12 cellular contexts compared by ENCODE assay signal in the genomic region with DNA sequence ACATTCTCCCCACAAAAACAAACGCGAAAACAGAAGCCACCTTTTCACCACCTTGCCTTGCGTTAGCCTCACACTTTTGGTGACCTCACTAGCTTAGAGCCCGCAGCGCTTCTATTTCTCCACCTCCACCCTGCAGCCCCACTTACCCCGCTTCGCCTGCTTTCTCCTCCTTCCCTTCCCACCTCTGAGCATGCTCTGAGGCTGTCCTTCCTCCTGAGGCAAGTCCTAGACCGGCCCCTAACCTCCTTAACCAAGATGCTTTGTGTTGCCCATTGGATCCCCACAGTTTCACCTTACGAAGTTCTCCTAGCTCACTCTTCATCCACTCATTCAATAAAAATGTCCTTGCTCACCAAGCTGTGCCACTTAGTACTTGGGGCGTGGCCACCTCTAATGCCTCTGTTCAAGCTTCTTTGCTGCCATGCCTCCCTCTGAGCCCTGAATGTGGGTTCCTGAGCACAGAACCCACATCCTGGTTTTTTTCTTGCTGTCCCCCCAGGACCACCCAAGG. TPM values are rescaled to one million over a fixed set of nuclear protein-coding genes. Genes with fewer than 3 reads are reported as not detected.
DNase-seq lines count a peak whose midpoint lies in the region; ATAC-seq, FAIRE-seq and TF ChIP-seq lines count a peak whose summit lies in the region.
"Had no signal": no experiment of that assay in that cellular context is flagged by ENCODE, and none has a peak within 500 bp of the region (broad histone marks: within the 10 kb centered on the region; RNA-seq: fewer than 3 reads in every experiment).

No MANE protein-coding gene starts in this region.

- no peak for ATAC-seq in GM19324 (IDR thresholded peaks at IDR 0.05; ENCODE audit: low FRiP score, unreplicated experiment)

- DNase-seq in GM12865 (ENCODE audit: low read depth): no peak
- DNase-seq in NCI-H82 (lab: John Stamatoyannopoulos, UW): peak; percentile 85
- DNase-seq in bronchial epithelial cell (ENCODE audit: low read depth): peak; percentile 16
- no peak for DNase-seq in effector CD8-positive, alpha-beta T cell (lab: John Stamatoyannopoulos, UW)
- no peak for DNase-seq in kidney glomerular epithelial cell (lab: John Stamatoyannopoulos, UW)
- DNase-seq: DMS79 treated with DMSO at 0.1 percent for 48 hours, hippocampal formation, NCI-H526 treated with DMSO at 0.1 percent for 48 hours, T1000 had no signal

- FAIRE-seq in bronchial epithelial cell (lab: Jason Lieb, UNC): no peak

- H3K27me3 ChIP-seq in bronchial epithelial cell (ENCODE audit: control insufficient read depth, insufficient read depth, low read length): peaks cover 8% of the 10 kb centered on the region

- H3K27ac ChIP-seq in skin epidermis: peak overlapping the region in 12 of 21 experiments; percentile 58 to 91 (median 81)

- TF ChIP-seq CTCF in GM12865 (IDR thresholded peaks at IDR 0.05; ENCODE audit: insufficient read depth, low read depth, low read length, missing control alignments) (no peak), bronchial epithelial cell (IDR thresholded peaks at IDR 0.05; ENCODE audit: insufficient read depth, low read length, severe bottlenecking) (no peak)

- H3K4me3 ChIP-seq in GM12865 (ENCODE audit: low read depth, low read length) (peak overlapping the region; percentile 87), bronchial epithelial cell (ENCODE audit: low read depth, low read length) (no peak overlapping the region), skin epidermis (no peak overlapping the region)

- no peaks in the 10 kb centered on the region for H3K36me3 ChIP-seq in bronchial epithelial cell (ENCODE audit: control insufficient read depth, insufficient read depth, low read length)

RNA-seq across cellular contexts. Expression of gene GNGT2, which starts 1.3 kb away (rescaled TPM):
- not detected in 2 replicates for total RNA-seq in bronchial epithelial cell
- total RNA-seq: MCF 10A had no signal

RNA-seq across cellular contexts. Expression of gene ABI3, which starts 1.4 kb away (rescaled TPM):
- total RNA-seq in bronchial epithelial cell: not detected in 2 replicates
- total RNA-seq: MCF 10A had no signal

RNA-seq across cellular contexts. Expression of gene PHOSPHO1, which starts 21.5 kb away (rescaled TPM):
- not detected in 2 replicates for total RNA-seq in bronchial epithelial cell
- total RNA-seq: MCF 10A had no signal

Comparison
In these comparisons a context has a peak if more than half of its experiments do, and no peak if none do; other contexts are left out.
1. DNase-seq: peak in NCI-H82 (single experiment) and bronchial epithelial cell (single experiment); none in GM12865 (single experiment), effector CD8-positive, alpha-beta T cell (single experiment) and kidney glomerular epithelial cell (single experiment).